Comparison of ENCODE assay signal across 20 cellular contexts in genomic region chr21:19565587-19565986, GRCh38.
DNase-seq lines count a peak whose midpoint lies in the region; ATAC-seq and TF ChIP-seq lines count a peak whose summit lies in the region.
"Had no signal": no experiment of that assay in that cellular context is flagged by ENCODE, and none has a peak within 500 bp of the region (broad histone marks: within the 10 kb centered on the region; RNA-seq: fewer than 3 reads in every experiment).

No MANE protein-coding gene starts in this region.

- H3K4me3 ChIP-seq in LNCaP clone FGC (ENCODE audit: low read depth, low read length) (no peak overlapping the region), neural progenitor cell (no peak overlapping the region), SJCRH30 (no peak overlapping the region)
- H3K4me3 ChIP-seq: PC-9 had no signal

- H2AFZ ChIP-seq in neural progenitor cell (replicated peaks) = no peak overlapping the region
- H2AFZ ChIP-seq: PC-9 had no signal

- no peak overlapping the region for H3K27ac Mint-ChIP-seq in neural progenitor cell
- H3K27ac Mint-ChIP-seq: CD4-positive, alpha-beta T cell; H9 had no signal

- no peak overlapping the region for H3K9ac ChIP-seq in neural progenitor cell

- no peaks in the 10 kb centered on the region for H3K4me1 Mint-ChIP-seq in neural progenitor cell
- H3K4me1 Mint-ChIP-seq: H9 had no signal

- H3K36me3 ChIP-seq in neural progenitor cell (no peaks in the 10 kb centered on the region), SJCRH30 (no peaks in the 10 kb centered on the region)
- H3K36me3 ChIP-seq: BE2C had no signal

- H3K4me3 Mint-ChIP-seq in neural progenitor cell = no peak overlapping the region
- H3K4me3 Mint-ChIP-seq: CD4-positive, alpha-beta T cell; H9 had no signal

- no peak for ATAC-seq in left ventricle myocardium superior

- intact Hi-C loops in left ventricle myocardium superior (cut with micrococcal nuclease) = no loop called here

- H3K9me3 Mint-ChIP-seq in neural progenitor cell = peaks cover 3% of the 10 kb centered on the region
- H3K9me3 Mint-ChIP-seq: H9 had no signal

- H3K9me3 ChIP-seq in neural progenitor cell (ENCODE audit: low read depth) (no peaks in the 10 kb centered on the region), SJCRH30 (replicated peaks) (no peaks in the 10 kb centered on the region)
- H3K9me3 ChIP-seq: BE2C had no signal

- H3K27ac ChIP-seq in VCaP (no peak overlapping the region), neural progenitor cell (no peak overlapping the region), SJCRH30 (no peak overlapping the region)
- H3K27ac ChIP-seq: PC-9, RWPE1 had no signal

- H3K4me2 ChIP-seq in neural progenitor cell = no peak overlapping the region
- H3K4me2 ChIP-seq: PC-9 had no signal

- no peaks in the 10 kb centered on the region for H3K27me3 ChIP-seq in neural progenitor cell
- H3K27me3 ChIP-seq in SJCRH30 = no peaks in the 10 kb centered on the region
- H3K27me3 ChIP-seq: BE2C had no signal

- no peaks in the 10 kb centered on the region for H3K36me3 Mint-ChIP-seq in neural progenitor cell

- TF ChIP-seq CTCF in LNCaP clone FGC (IDR thresholded peaks at IDR 0.05; ENCODE audit: control insufficient read depth, extremely low read depth, insufficient read depth) (peak; percentile 38; the same call in 1 of the 2 replicates), VCaP (conservative IDR thresholded peaks at IDR 0.05) (peak; percentile 73), neural progenitor cell (IDR thresholded peaks at IDR 0.05) (peak; percentile 4)

- H3F3A ChIP-seq in neural progenitor cell (ENCODE audit: low read depth) = no peaks in the 10 kb centered on the region

- H4K20me1 ChIP-seq in neural progenitor cell (ENCODE audit: low read depth) = no peaks in the 10 kb centered on the region

- H3K27me3 Mint-ChIP-seq in neural progenitor cell (ENCODE audit: insufficient read depth, low read depth) = peaks cover under 1% of the 10 kb centered on the region
- H3K27me3 Mint-ChIP-seq: CD4-positive, alpha-beta T cell had no signal

- peak; percentile 1 for DNase-seq in DMS 273 (lab: John Stamatoyannopoulos, UW; ENCODE audit: unreplicated experiment)
- no peak for DNase-seq in DMS 273 treated with DMSO at 0.1 percent for 48 hours (lab: John Stamatoyannopoulos, UW)
- DNase-seq in LNCaP clone FGC (ENCODE audit: low read depth) = no peak
- DNase-seq in neural progenitor cell (ENCODE audit: low spot score) = no peak
- no peak for DNase-seq in left ventricle myocardium superior
- DNase-seq in KG1 (lab: John Stamatoyannopoulos, UW) = no peak
- no peak for DNase-seq in SJCRH30
- DNase-seq: 8988T; BE2C; CD4-positive, alpha-beta T cell; DND-41; H9; MM.1S; NCI-H1105 treated with DMSO at 0.1 percent for 48 hours; NCI-H1694 treated with DMSO at 0.1 percent for 48 hours; NCI-H748 treated with DMSO at 0.1 percent for 48 hours; PC-9; SIG-M5 had no signal

- no peaks in the 10 kb centered on the region for H3K4me1 ChIP-seq in neural progenitor cell
- no peaks in the 10 kb centered on the region for H3K4me1 ChIP-seq in SJCRH30
- H3K4me1 ChIP-seq: BE2C had no signal

- H3K79me2 ChIP-seq in neural progenitor cell (ENCODE audit: low read depth) = no peaks in the 10 kb centered on the region

Comparison
In these comparisons a context has a peak if more than half of its experiments do, and no peak if none do; other contexts are left out.
1. CTCF ChIP-seq: peak in every context shown above with its lines; median percentile 73 in VCaP; 38 in LNCaP clone FGC; 4 in neural progenitor cell.